1 cellular context compared by ENCODE assay signal in the genomic region with DNA sequence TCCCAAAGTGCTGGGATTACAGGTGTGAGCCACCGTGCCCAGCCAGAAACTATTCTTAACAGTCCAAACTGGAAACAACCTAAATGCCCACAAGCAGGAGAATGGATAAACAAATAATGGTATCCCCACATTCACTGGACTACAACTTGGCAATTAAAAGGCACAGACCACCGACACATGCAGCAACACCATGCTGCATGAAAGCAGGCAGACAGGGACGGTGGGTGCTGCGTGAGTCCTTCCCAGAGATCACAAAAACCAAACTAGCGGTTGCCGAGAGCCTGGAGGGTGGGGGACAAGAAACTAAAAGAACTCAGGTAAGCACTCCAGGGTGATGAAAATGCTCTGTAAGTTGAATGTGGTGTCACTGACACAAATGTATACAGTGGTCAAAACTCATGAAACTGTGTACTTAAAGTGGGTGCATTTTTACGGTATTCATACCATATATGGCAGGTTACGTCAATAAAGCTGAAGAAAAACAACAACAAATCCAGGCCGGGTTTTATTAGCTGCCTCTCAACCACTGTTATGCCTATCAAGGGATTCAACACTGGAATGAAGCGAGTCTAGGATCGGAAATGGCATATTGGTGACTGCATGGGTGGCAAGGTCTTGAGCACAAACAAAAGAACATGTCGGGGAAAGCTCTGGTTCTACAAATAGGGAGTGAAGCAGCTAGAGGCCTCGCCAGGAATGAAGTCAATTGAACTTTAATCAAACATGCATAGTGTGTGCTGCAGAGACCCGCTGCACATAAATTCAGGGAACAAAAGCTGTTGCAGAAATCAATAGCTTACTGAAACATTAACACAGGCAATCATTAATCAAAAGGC.
TF ChIP-seq lines count a peak whose summit lies in the region.

No MANE protein-coding gene starts in this region.

TF ChIP-seq in endothelial cell of umbilical vein, 7 proteins besides CTCF, POLR2A, EP300 and RAD21 (continued from another document):
- TF ChIP-seq EZH2 (IDR thresholded peaks at IDR 0.05; ENCODE audit: borderline replicate concordance, low read depth, low read length, severe bottlenecking) (no peak), POLR2AphosphoS5 (IDR thresholded peaks at IDR 0.05; ENCODE audit: insufficient read depth, low read depth, low read length) (no peak)
